In the genomic region with DNA sequence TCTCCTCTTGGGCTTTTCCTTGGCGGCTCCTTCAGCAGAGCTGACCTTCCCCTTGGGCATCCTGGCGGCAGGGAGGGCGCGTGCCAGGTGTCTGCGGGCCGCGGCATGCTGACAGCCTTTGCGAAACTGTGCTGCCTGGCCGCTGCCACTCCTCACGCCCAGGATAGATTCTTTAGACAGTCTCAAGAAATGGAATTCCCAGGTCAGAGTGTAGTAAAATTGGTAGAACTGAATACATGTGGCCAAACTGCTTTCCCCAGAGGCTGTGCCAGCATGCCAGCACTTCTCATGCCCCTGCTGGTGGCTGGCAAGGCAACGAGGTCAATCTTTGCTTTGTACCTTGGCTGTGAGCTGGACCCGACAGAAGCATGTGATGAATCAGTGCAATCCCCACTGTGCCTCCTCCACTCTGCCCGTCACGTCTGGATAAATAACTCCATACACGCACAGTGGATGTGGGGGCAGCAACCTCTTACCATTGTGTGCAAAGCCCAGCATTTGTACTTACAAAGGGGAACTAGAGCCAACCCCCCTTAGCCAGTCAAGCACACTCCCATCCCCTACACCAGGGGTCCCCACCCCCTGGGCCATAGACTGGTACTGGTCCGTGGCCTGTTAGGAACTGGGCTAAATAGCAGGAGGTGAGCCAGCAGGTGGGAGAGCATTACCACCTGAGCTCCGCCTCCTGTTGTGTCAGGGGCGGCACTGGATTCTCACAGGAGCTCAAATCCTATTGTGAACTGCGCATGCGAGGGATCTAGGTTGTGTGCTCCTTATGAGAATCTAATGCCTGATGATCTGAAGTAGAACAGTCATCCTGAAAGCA, we compare ENCODE assay signal across 16 cellular contexts.
A peak's percentile ranks its signal among the peaks of the same experiment; 100 is the strongest.
DNase-seq lines count a peak whose midpoint lies in the region; ATAC-seq and TF ChIP-seq lines count a peak whose summit lies in the region.
"Had no signal": no experiment of that assay in that cellular context is flagged by ENCODE, and none has a peak within 500 bp of the region (broad histone marks: within the 10 kb centered on the region; RNA-seq: fewer than 3 reads in every experiment).

No MANE protein-coding gene starts in this region.

- H3K9me3 ChIP-seq in ascending aorta (no peaks in the 10 kb centered on the region), endodermal cell (ENCODE audit: control insufficient read depth, low read length) (peaks cover 9% of the 10 kb centered on the region), liver (ENCODE audit: control insufficient read depth in 4 of 4, low read length in 3 of 4) (no peaks in the 10 kb centered on the region), stomach smooth muscle (ENCODE audit: control insufficient read depth in 2 of 2, low read length in 2 of 2) (no peaks in the 10 kb centered on the region), SJCRH30 (replicated peaks) (no peaks in the 10 kb centered on the region)
- H3K9me3 ChIP-seq: BLaER1 had no signal

- ATAC-seq in GM19351 (IDR thresholded peaks at IDR 0.05; ENCODE audit: unreplicated experiment) (no peak), HG03439 (IDR thresholded peaks at IDR 0.05; ENCODE audit: unreplicated experiment) (no peak)

- H3K4me3 ChIP-seq in ascending aorta = no peak overlapping the region
- H3K4me3 ChIP-seq in endodermal cell (ENCODE audit: low read length) = no peak overlapping the region
- H3K4me3 ChIP-seq in liver (ENCODE audit: low read depth in 1 of 3, low read length in 3 of 3) = no peak overlapping the region
- H3K4me3 ChIP-seq in stomach smooth muscle (ENCODE audit: low read length in 2 of 2) = no peak overlapping the region
- H3K4me3 ChIP-seq in SJCRH30 = no peak overlapping the region
- H3K4me3 ChIP-seq: BLaER1, PC-9 had no signal

- WGBS in endodermal cell (ENCODE audit: insufficient coverage in 1 of 2, insufficient read length in 1 of 2), 2 experiments = 91 to 96% methylated on average over 19 to 20 of the region's 20 CpGs
- WGBS in liver = 87% methylated on average over 20 of the region's 20 CpGs

- H3K9ac ChIP-seq in endodermal cell (ENCODE audit: extremely low read depth, low read length, poor library complexity, severe bottlenecking) (no peak overlapping the region), liver (ENCODE audit: low read depth in 1 of 2, low read length in 2 of 2) (no peak overlapping the region), stomach smooth muscle (ENCODE audit: low read length in 2 of 2) (peak overlapping the region in 1 of 2 donors; percentile 21)
- H3K9ac ChIP-seq: BLaER1 had no signal

- TF ChIP-seq RAD21 in liver (IDR thresholded peaks at IDR 0.05) = no peak

- no peak for TF ChIP-seq CTCF in ascending aorta (IDR thresholded peaks at IDR 0.05)
- no peak for TF ChIP-seq CTCF in endodermal cell (conservative IDR thresholded peaks at IDR 0.05)
- TF ChIP-seq CTCF in liver (IDR thresholded peaks at IDR 0.05; ENCODE audit: low read depth, low read length, missing input control) = no peak

- no peak overlapping the region for H3K4me3 Mint-ChIP-seq in endodermal cell
- H3K4me3 Mint-ChIP-seq: activated naive CD4-positive, alpha-beta T cell treated with anti-CD3 and anti-CD28 coated beads, Interleukin-2, amount 10 ng/mL, durations not matched to agents 7 days and 5 days; dendritic cell treated with granulocyte-macrophage colony-stimulating factor and Interleukin-4, amounts not matched to agents 40 ng/mL and 50 ng/mL, for 4 days had no signal

- H3K27ac ChIP-seq in ascending aorta = peak overlapping the region; percentile 36 to 46
- no peak overlapping the region for H3K27ac ChIP-seq in endodermal cell (ENCODE audit: low read depth, low read length)
- peak overlapping the region; percentile 43 to 74 for H3K27ac ChIP-seq in liver (ENCODE audit: low read depth in 1 of 2, low read length in 2 of 2)
- peak overlapping the region; percentile 80 for H3K27ac ChIP-seq in stomach smooth muscle (ENCODE audit: low read length)
- no peak overlapping the region for H3K27ac ChIP-seq in SJCRH30
- H3K27ac ChIP-seq: BLaER1, PC-9, WERI-Rb-1 had no signal

- peaks cover 87% of the 10 kb centered on the region for H3K36me3 Mint-ChIP-seq in endodermal cell (ENCODE audit: low read depth)

- peak overlapping the region; percentile 35 for H3K27ac Mint-ChIP-seq in endodermal cell
- H3K27ac Mint-ChIP-seq: activated naive CD4-positive, alpha-beta T cell treated with anti-CD3 and anti-CD28 coated beads, Interleukin-2, amount 10 ng/mL, durations not matched to agents 7 days and 5 days; dendritic cell treated with granulocyte-macrophage colony-stimulating factor and Interleukin-4, amounts not matched to agents 40 ng/mL and 50 ng/mL, for 4 days had no signal

- H3K9me3 Mint-ChIP-seq in endodermal cell = peaks cover 3% of the 10 kb centered on the region
- H3K9me3 Mint-ChIP-seq: activated naive CD4-positive, alpha-beta T cell treated with anti-CD3 and anti-CD28 coated beads, Interleukin-2, amount 10 ng/mL, durations not matched to agents 7 days and 5 days; dendritic cell treated with granulocyte-macrophage colony-stimulating factor and Interleukin-4, amounts not matched to agents 40 ng/mL and 50 ng/mL, for 4 days had no signal

- H3K4me1 Mint-ChIP-seq in endodermal cell = no peaks in the 10 kb centered on the region
- H3K4me1 Mint-ChIP-seq: activated naive CD4-positive, alpha-beta T cell treated with anti-CD3 and anti-CD28 coated beads, Interleukin-2, amount 10 ng/mL, durations not matched to agents 7 days and 5 days had no signal

- H3K36me3 ChIP-seq in ascending aorta (peaks cover 93 to 98% of the 10 kb centered on the region in 2 donors), endodermal cell (ENCODE audit: control insufficient read depth, insufficient read depth, low read length) (peaks cover 98% of the 10 kb centered on the region), liver (ENCODE audit: control insufficient read depth in 4 of 4, insufficient read depth in 3 of 4, low read depth in 1 of 4, low read length in 3 of 4) (peaks cover 16 to 72% (median 51%) of the 10 kb centered on the region in 4 donors), stomach smooth muscle (ENCODE audit: control insufficient read depth in 2 of 2, insufficient read depth in 2 of 2, low read length in 2 of 2) (peaks cover 64 to 76% of the 10 kb centered on the region in 2 donors), SJCRH30 (peaks cover 65% of the 10 kb centered on the region)

- no peaks in the 10 kb centered on the region for H3K27me3 Mint-ChIP-seq in endodermal cell (ENCODE audit: insufficient read depth)
- H3K27me3 Mint-ChIP-seq: activated naive CD4-positive, alpha-beta T cell treated with anti-CD3 and anti-CD28 coated beads, Interleukin-2, amount 10 ng/mL, durations not matched to agents 7 days and 5 days; dendritic cell treated with granulocyte-macrophage colony-stimulating factor and Interleukin-4, amounts not matched to agents 40 ng/mL and 50 ng/mL, for 4 days had no signal

- H3K4me1 ChIP-seq in ascending aorta (peaks cover 0 to 5% of the 10 kb centered on the region in 2 donors), endodermal cell (ENCODE audit: control insufficient read depth, insufficient read depth, low read length) (no peaks in the 10 kb centered on the region), liver (ENCODE audit: control insufficient read depth in 4 of 4, insufficient read depth in 4 of 4, low read length in 3 of 4) (peaks cover 11 to 31% (median 12%) of the 10 kb centered on the region in 4 donors), stomach smooth muscle (ENCODE audit: control insufficient read depth, insufficient read depth, low read length) (peaks cover 55% of the 10 kb centered on the region), SJCRH30 (no peaks in the 10 kb centered on the region)
- H3K4me1 ChIP-seq: BLaER1 had no signal

- DNase-seq in ascending aorta (ENCODE audit: low spot score in 2 of 2) = peak in 1 of 2 donors; percentile 80
- no peak for DNase-seq in endodermal cell
- no peak for DNase-seq in SJCRH30
- no peak for DNase-seq in SIG-M5 (lab: John Stamatoyannopoulos, UW)
- DNase-seq: activated naive CD4-positive, alpha-beta T cell treated with anti-CD3 and anti-CD28 coated beads, Interleukin-2, amount 10 ng/mL, durations not matched to agents 7 days and 5 days; DMS153; KG1; NCI-H1417 treated with DMSO at 0.1 percent for 48 hours; PC-9; WERI-Rb-1 had no signal

- H3K27me3 ChIP-seq in ascending aorta (no peaks in the 10 kb centered on the region), endodermal cell (ENCODE audit: control insufficient read depth, insufficient read depth, low read length, poor library complexity, severe bottlenecking) (no peaks in the 10 kb centered on the region), liver (ENCODE audit: control insufficient read depth in 4 of 4, insufficient read depth in 4 of 4, low read length in 3 of 4) (no peaks in the 10 kb centered on the region), stomach smooth muscle (ENCODE audit: control insufficient read depth in 1 of 2, insufficient read depth in 2 of 2, low read length in 2 of 2) (no peaks in the 10 kb centered on the region), SJCRH30 (no peaks in the 10 kb centered on the region)
- H3K27me3 ChIP-seq: BLaER1 had no signal

- intact Hi-C loops in ascending aorta (cut with DNase I) = no loop called here

TF ChIP-seq in liver, 16 proteins besides CTCF, POLR2A, EP300 and RAD21:
- TF ChIP-seq HNF4A (conservative IDR thresholded peaks at IDR 0.05) = peak in 1 of 2 donors; percentile 46
- peak in 1 of 2 donors; percentile 16 for TF ChIP-seq RXRA (IDR thresholded peaks at IDR 0.05)
- no peak for TF ChIP-seq NR2F2 (IDR thresholded peaks at IDR 0.05)

Comparison
In these comparisons a context has a peak if more than half of its experiments do, and no peak if none do; other contexts are left out.
1. H3K27ac ChIP-seq: peak in ascending aorta (2 of 2), liver (2 of 2) and stomach smooth muscle (single experiment); none in endodermal cell (single experiment) and SJCRH30 (single experiment).